Comparison of ENCODE assay signal across 20 cellular contexts in genomic region chr16:27844826-27845225, GRCh38.
DNase-seq lines count a peak whose midpoint lies in the region; ATAC-seq and TF ChIP-seq lines count a peak whose summit lies in the region.
"Had no signal": no experiment of that assay in that cellular context is flagged by ENCODE, and none has a peak within 500 bp of the region (broad histone marks: within the 10 kb centered on the region; RNA-seq: fewer than 3 reads in every experiment).

No MANE protein-coding gene starts in this region.

- H2BK120ac ChIP-seq in neuronal stem cell (ENCODE audit: low read depth, low read length): no peak overlapping the region

- H3K4me3 ChIP-seq in neuronal stem cell (ENCODE audit: low read length in 2 of 2) (no peak overlapping the region), upper lobe of right lung (no peak overlapping the region)
- H3K4me3 ChIP-seq: MG63, SJCRH30 had no signal

- H4K91ac ChIP-seq in neuronal stem cell (ENCODE audit: low read depth, low read length, poor library complexity): no peak overlapping the region

- H3K18ac ChIP-seq in neuronal stem cell (ENCODE audit: low read length): peak overlapping the region; percentile 88

- peak overlapping the region; percentile 82 for H2AFZ ChIP-seq in neuronal stem cell (ENCODE audit: low read length)

- peak overlapping the region; percentile 7 for H3K9ac ChIP-seq in neuronal stem cell (ENCODE audit: low read depth, low read length, poor library complexity)

- no peaks in the 10 kb centered on the region for H3K79me1 ChIP-seq in neuronal stem cell (ENCODE audit: low read depth, low read length)

- DNase-seq in cardiac septum (ENCODE audit: low spot score) (peak; percentile 53), left ventricle myocardium superior (no peak), ecto neural progenitor cell (ENCODE audit: low spot score) (peak; percentile 35), neuronal stem cell (ENCODE audit: low spot score) (no peak), upper lobe of right lung (peak; percentile 32), NCI-H1417 (lab: John Stamatoyannopoulos, UW) (no peak), NCI-H82 treated with DMSO at 0.1 percent for 48 hours (lab: John Stamatoyannopoulos, UW; ENCODE audit: unreplicated experiment) (no peak), A172 (ENCODE audit: low spot score) (no peak)
- DNase-seq: CD4-positive, CD25-positive, alpha-beta regulatory T cell; DMS79; H7; HFFc6; MG63; NCI-H1048; NCI-H1436; NCI-H187 treated with DMSO at 0.1 percent for 48 hours; NCI-H2107; NK-92 treated with Interleukin-12 subunit alpha and Interleukin-12 subunit beta, amount 100 ng/mL, for 24 hours; SJCRH30 had no signal

- peaks cover 2 to 6% of the 10 kb centered on the region in 2 donors for H3K4me1 ChIP-seq in neuronal stem cell (ENCODE audit: control insufficient read depth in 2 of 2, insufficient read depth in 1 of 2, low read depth in 1 of 2, low read length in 2 of 2)
- H3K4me1 ChIP-seq in upper lobe of right lung: no peaks in the 10 kb centered on the region
- H3K4me1 ChIP-seq: SJCRH30 had no signal

- H3K23ac ChIP-seq in neuronal stem cell (ENCODE audit: low read depth, low read length, poor library complexity): no peak overlapping the region

- no peak overlapping the region for H3K4ac ChIP-seq in neuronal stem cell (ENCODE audit: low read length)

- intact Hi-C loops in cardiac septum (cut with DNase I): no loop called here
- intact Hi-C loops in left ventricle myocardium superior (cut with micrococcal nuclease): no loop called here
- intact Hi-C loops in upper lobe of right lung (cut with DNase I): no loop called here

- no peak overlapping the region for H2BK12ac ChIP-seq in neuronal stem cell (ENCODE audit: low read length)

- ATAC-seq in left ventricle myocardium superior (no peak), upper lobe of right lung (no peak)
- ATAC-seq: Panc1 had no signal

- H3K9me3 ChIP-seq in neuronal stem cell (replicated peaks in 1 of 2; ENCODE audit: control insufficient read depth in 2 of 2, insufficient read depth in 1 of 2, low read depth in 1 of 2, low read length in 2 of 2): no peaks in the 10 kb centered on the region
- H3K9me3 ChIP-seq in upper lobe of right lung: no peaks in the 10 kb centered on the region
- H3K9me3 ChIP-seq: MG63, SJCRH30 had no signal

- TF ChIP-seq CTCF in upper lobe of right lung (IDR thresholded peaks at IDR 0.05): no peak

- no CpG with 5 or more reads among the region's 8 CpGs for WGBS in neuronal stem cell (ENCODE audit: extremely low coverage in 2 of 2, insufficient read length in 2 of 2, insufficient replicate concordance in 1 of 2), 2 donors

- H3K36me3 ChIP-seq in neuronal stem cell (replicated peaks in 1 of 2; ENCODE audit: control insufficient read depth in 2 of 2, insufficient read depth in 2 of 2, low read length in 2 of 2) (no peaks in the 10 kb centered on the region), upper lobe of right lung (no peaks in the 10 kb centered on the region)
- H3K36me3 ChIP-seq: MG63, SJCRH30 had no signal

- H2AK5ac ChIP-seq in neuronal stem cell (ENCODE audit: low read depth, low read length): no peak overlapping the region

- H3K14ac ChIP-seq in neuronal stem cell (ENCODE audit: low read length): no peak overlapping the region

- H2BK5ac ChIP-seq in neuronal stem cell (ENCODE audit: low read length): no peak overlapping the region

- no peak overlapping the region for H4K8ac ChIP-seq in neuronal stem cell (ENCODE audit: low read depth, low read length)

- H3K27ac ChIP-seq in neuronal stem cell (replicated peaks; ENCODE audit: low read length) (no peak overlapping the region), upper lobe of right lung (no peak overlapping the region)
- H3K27ac ChIP-seq: SJCRH30 had no signal

- H2BK15ac ChIP-seq in neuronal stem cell (ENCODE audit: low read length): peak overlapping the region; percentile 62

- H3K27me3 ChIP-seq in neuronal stem cell (ENCODE audit: control insufficient read depth in 3 of 3, insufficient read depth in 3 of 3, low read depth in 1 of 3, low read length in 3 of 3) (peaks cover 0 to 2% (median 0%) of the 10 kb centered on the region in 3 experiments), upper lobe of right lung (no peaks in the 10 kb centered on the region)
- H3K27me3 ChIP-seq: MG63, SJCRH30 had no signal

- H3K4me2 ChIP-seq in neuronal stem cell (ENCODE audit: insufficient read depth, low read length, poor library complexity, severe bottlenecking): no peak overlapping the region

Comparison
In these comparisons a context has a peak if more than half of its experiments do, and no peak if none do; other contexts are left out.
1. DNase-seq: peak in cardiac septum (single experiment), ecto neural progenitor cell (single experiment) and upper lobe of right lung (single experiment); none in left ventricle myocardium superior (single experiment), neuronal stem cell (single experiment), NCI-H1417 (0 of 3), NCI-H82 treated with DMSO at 0.1 percent for 48 hours (single experiment) and A172 (single experiment).